1 cellular context compared by ENCODE assay signal in genomic region chr16:2739555-2740435, GRCh38.
TF ChIP-seq lines count a peak whose summit lies in the region.

No MANE protein-coding gene starts in this region.

TF ChIP-seq in HepG2, 621 proteins besides CTCF, POLR2A, EP300 and RAD21 (continued from another document and continues in another):
- TF ChIP-seq CREM (IDR thresholded peaks at IDR 0.05) = no peak
- TF ChIP-seq CREM (CRISPR knock-in tag; IDR thresholded peaks at IDR 0.05) = no peak
- TF ChIP-seq ZNF446 (CRISPR knock-in tag; IDR thresholded peaks at IDR 0.05) = no peak
- TF ChIP-seq BHLHE40 (IDR thresholded peaks at IDR 0.05; ENCODE audit: low read length) = no peak
- no peak for TF ChIP-seq SETDB1 (CRISPR knock-in tag; IDR thresholded peaks at IDR 0.05; ENCODE audit: borderline replicate concordance)
- TF ChIP-seq STAT5B (CRISPR knock-in tag; IDR thresholded peaks at IDR 0.05) = no peak
- no peak for TF ChIP-seq ZNF607 (CRISPR knock-in tag; IDR thresholded peaks at IDR 0.05; ENCODE audit: borderline replicate concordance)
- TF ChIP-seq TFDP1 (CRISPR knock-in tag; IDR thresholded peaks at IDR 0.05; ENCODE audit: borderline replicate concordance) = no peak
- TF ChIP-seq PATZ1 (CRISPR knock-in tag; IDR thresholded peaks at IDR 0.05) = peak; percentile 74
- 0 out of 2 replicates have a peak, but pooled peaks have one; percentile 27 for TF ChIP-seq GMEB1 (CRISPR knock-in tag; IDR thresholded peaks at IDR 0.05; ENCODE audit: borderline replicate concordance)
- TF ChIP-seq NKX3-1 (CRISPR knock-in tag; IDR thresholded peaks at IDR 0.05) = no peak
- TF ChIP-seq HOXA9 (CRISPR knock-in tag; IDR thresholded peaks at IDR 0.05; ENCODE audit: borderline replicate concordance) = no peak
- no peak for TF ChIP-seq SYNCRIP (IDR thresholded peaks at IDR 0.05; ENCODE audit: insufficient read depth, low read depth, low read length)
- TF ChIP-seq SALL2 (CRISPR knock-in tag; IDR thresholded peaks at IDR 0.05) = no peak
- 0 out of 2 replicates have a peak, but pooled peaks have one; percentile 12 for TF ChIP-seq ZNF629 (CRISPR knock-in tag; conservative IDR thresholded peaks at IDR 0.05)
- TF ChIP-seq KLF16 (CRISPR knock-in tag; IDR thresholded peaks at IDR 0.05) = 0 out of 4 replicates have a peak, but pooled peaks of 1 of the 2 experiments have one; percentile 42
- no peak for TF ChIP-seq NCOA1 (CRISPR knock-in tag; IDR thresholded peaks at IDR 0.05)
- TF ChIP-seq ZNF441 (CRISPR knock-in tag; IDR thresholded peaks at IDR 0.05; ENCODE audit: borderline replicate concordance) = no peak
- TF ChIP-seq ZNF782 (CRISPR knock-in tag; IDR thresholded peaks at IDR 0.05; ENCODE audit: borderline replicate concordance) = no peak
- TF ChIP-seq ZNF562 (CRISPR knock-in tag; IDR thresholded peaks at IDR 0.05; ENCODE audit: borderline replicate concordance) = no peak
- no peak for TF ChIP-seq ZFAT (CRISPR knock-in tag; conservative IDR thresholded peaks at IDR 0.05)
- TF ChIP-seq HNF1A (IDR thresholded peaks at IDR 0.05; ENCODE audit: low read depth) = no peak
- peak; percentile 17; the same call in 1 of the 2 replicates for TF ChIP-seq HNF1A (CRISPR knock-in tag; IDR thresholded peaks at IDR 0.05; ENCODE audit: borderline replicate concordance)
- TF ChIP-seq ZNF101 (CRISPR knock-in tag; IDR thresholded peaks at IDR 0.05; ENCODE audit: borderline replicate concordance, low read depth) = no peak
- TF ChIP-seq ZNF124 (CRISPR knock-in tag; IDR thresholded peaks at IDR 0.05) = 0 out of 2 replicates have a peak, but pooled peaks have one; percentile 40
- no peak for TF ChIP-seq ZNF275 (CRISPR knock-in tag; IDR thresholded peaks at IDR 0.05; ENCODE audit: borderline replicate concordance)
- no peak for TF ChIP-seq ZNF468 (CRISPR knock-in tag; IDR thresholded peaks at IDR 0.05)
- no peak for TF ChIP-seq ZNF747 (CRISPR knock-in tag; IDR thresholded peaks at IDR 0.05; ENCODE audit: borderline replicate concordance)
- TF ChIP-seq POLR2AphosphoS2 (IDR thresholded peaks at IDR 0.05; ENCODE audit: low read depth, low read length) = no peak
- TF ChIP-seq MXI1 (IDR thresholded peaks at IDR 0.05; ENCODE audit: borderline replicate concordance, low read depth, low read length) = no peak
- TF ChIP-seq ZNF569 (CRISPR knock-in tag; IDR thresholded peaks at IDR 0.05; ENCODE audit: borderline replicate concordance) = no peak
- TF ChIP-seq RARA (CRISPR knock-in tag; IDR thresholded peaks at IDR 0.05) = no peak
- TF ChIP-seq ETV6 (CRISPR knock-in tag; conservative IDR thresholded peaks at IDR 0.05) = 0 out of 2 replicates have a peak, but pooled peaks have one; percentile 32
- no peak for TF ChIP-seq ZBTB2 (CRISPR knock-in tag; IDR thresholded peaks at IDR 0.05; ENCODE audit: low read depth)
- TF ChIP-seq ZNF580 (CRISPR knock-in tag; IDR thresholded peaks at IDR 0.05; ENCODE audit: borderline replicate concordance, low read depth) = no peak
- no peak for TF ChIP-seq ZSCAN30 (CRISPR knock-in tag; IDR thresholded peaks at IDR 0.05)
- no peak for TF ChIP-seq ZBTB26 (CRISPR knock-in tag; IDR thresholded peaks at IDR 0.05; ENCODE audit: borderline replicate concordance)
- 0 out of 2 replicates have a peak, but pooled peaks have one; percentile 40 for TF ChIP-seq POGK (CRISPR knock-in tag; conservative IDR thresholded peaks at IDR 0.05)
- no peak for TF ChIP-seq MAFK (conservative IDR thresholded peaks at IDR 0.05 in 1 of 2, IDR thresholded peaks at IDR 0.05 in 1 of 2; ENCODE audit: low read length in 2 of 2)
- TF ChIP-seq WIZ (CRISPR knock-in tag; IDR thresholded peaks at IDR 0.05) = no peak
- no peak for TF ChIP-seq KLF6 (CRISPR knock-in tag; IDR thresholded peaks at IDR 0.05)
- no peak for TF ChIP-seq TMF1 (CRISPR knock-in tag; IDR thresholded peaks at IDR 0.05; ENCODE audit: low read depth)
- no peak for TF ChIP-seq SKIL (CRISPR knock-in tag; IDR thresholded peaks at IDR 0.05; ENCODE audit: borderline replicate concordance)
- TF ChIP-seq REL (CRISPR knock-in tag; conservative IDR thresholded peaks at IDR 0.05) = no peak
- no peak for TF ChIP-seq ZSCAN20 (CRISPR knock-in tag; IDR thresholded peaks at IDR 0.05; ENCODE audit: borderline replicate concordance)
- no peak for TF ChIP-seq KLF13 (CRISPR knock-in tag; IDR thresholded peaks at IDR 0.05)
- TF ChIP-seq ZNF567 (CRISPR knock-in tag; IDR thresholded peaks at IDR 0.05; ENCODE audit: borderline replicate concordance) = no peak
